1 cellular context compared by ENCODE assay signal in genomic region chr1:178506177-178506576, GRCh38.
A peak's percentile ranks its signal among the peaks of the same experiment; 100 is the strongest.
TF ChIP-seq lines count a peak whose summit lies in the region.

No MANE protein-coding gene starts in this region.

TF ChIP-seq in K562, 482 proteins besides CTCF, POLR2A, EP300 and RAD21:
- no peak for TF ChIP-seq NR4A1 (CRISPR knock-in tag; IDR thresholded peaks at IDR 0.05)
- TF ChIP-seq NR4A1 (tag; IDR thresholded peaks at IDR 0.05), result 0 out of 2 replicates have a peak, but pooled peaks have one; percentile 6
- TF ChIP-seq AFF1 (IDR thresholded peaks at IDR 0.05; ENCODE audit: low read depth in 1 of 2, partially characterized antibody in 2 of 2), result no peak
TF ChIP-seq in K562: peak in this region for 1.
